Comparison of ENCODE assay signal across 2 cellular contexts in genomic region chr2:179049203-179049545, GRCh38.
TF ChIP-seq lines count a peak whose summit lies in the region.

No MANE protein-coding gene starts in this region.

TF ChIP-seq in GM12878, 131 proteins besides CTCF, POLR2A, EP300 and RAD21 (continued from another document):
- TF ChIP-seq, protein P1, sequence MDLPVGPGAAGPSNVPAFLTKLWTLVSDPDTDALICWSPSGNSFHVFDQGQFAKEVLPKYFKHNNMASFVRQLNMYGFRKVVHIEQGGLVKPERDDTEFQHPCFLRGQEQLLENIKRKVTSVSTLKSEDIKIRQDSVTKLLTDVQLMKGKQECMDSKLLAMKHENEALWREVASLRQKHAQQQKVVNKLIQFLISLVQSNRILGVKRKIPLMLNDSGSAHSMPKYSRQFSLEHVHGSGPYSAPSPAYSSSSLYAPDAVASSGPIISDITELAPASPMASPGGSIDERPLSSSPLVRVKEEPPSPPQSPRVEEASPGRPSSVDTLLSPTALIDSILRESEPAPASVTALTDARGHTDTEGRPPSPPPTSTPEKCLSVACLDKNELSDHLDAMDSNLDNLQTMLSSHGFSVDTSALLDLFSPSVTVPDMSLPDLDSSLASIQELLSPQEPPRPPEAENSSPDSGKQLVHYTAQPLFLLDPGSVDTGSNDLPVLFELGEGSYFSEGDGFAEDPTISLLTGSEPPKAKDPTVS (IDR thresholded peaks at IDR 0.05; ENCODE audit: low read depth, low read length): no peak

TF ChIP-seq in SK-N-SH, 30 proteins besides CTCF, POLR2A, EP300 and RAD21 (continued from another document):
- no peak for TF ChIP-seq REST (IDR thresholded peaks at IDR 0.05; ENCODE audit: low read depth, low read length)
- TF ChIP-seq ELF1 (IDR thresholded peaks at IDR 0.05): no peak
- TF ChIP-seq SIN3A (IDR thresholded peaks at IDR 0.05; ENCODE audit: borderline replicate concordance, low read depth, low read length): no peak
- no peak for TF ChIP-seq IRF3 (IDR thresholded peaks at IDR 0.05; ENCODE audit: low read depth, low read length)
- no peak for TF ChIP-seq ZBTB33 (IDR thresholded peaks at IDR 0.05; ENCODE audit: borderline replicate concordance, low read depth)
- no peak for TF ChIP-seq USF1 (IDR thresholded peaks at IDR 0.05; ENCODE audit: borderline replicate concordance, low read depth)
- TF ChIP-seq TAF1 (IDR thresholded peaks at IDR 0.05; ENCODE audit: borderline replicate concordance, low read depth, low read length): no peak
- no peak for TF ChIP-seq FOXM1 (IDR thresholded peaks at IDR 0.05; ENCODE audit: low read depth)
- no peak for TF ChIP-seq TCF12 (IDR thresholded peaks at IDR 0.05)
- TF ChIP-seq FOSL2 (IDR thresholded peaks at IDR 0.05; ENCODE audit: borderline replicate concordance, low read depth): no peak
- no peak for TF ChIP-seq NRF1 (IDR thresholded peaks at IDR 0.05; ENCODE audit: low read depth, low read length)
- TF ChIP-seq RCOR1 (IDR thresholded peaks at IDR 0.05; ENCODE audit: low read length): no peak
- TF ChIP-seq, protein P2, sequence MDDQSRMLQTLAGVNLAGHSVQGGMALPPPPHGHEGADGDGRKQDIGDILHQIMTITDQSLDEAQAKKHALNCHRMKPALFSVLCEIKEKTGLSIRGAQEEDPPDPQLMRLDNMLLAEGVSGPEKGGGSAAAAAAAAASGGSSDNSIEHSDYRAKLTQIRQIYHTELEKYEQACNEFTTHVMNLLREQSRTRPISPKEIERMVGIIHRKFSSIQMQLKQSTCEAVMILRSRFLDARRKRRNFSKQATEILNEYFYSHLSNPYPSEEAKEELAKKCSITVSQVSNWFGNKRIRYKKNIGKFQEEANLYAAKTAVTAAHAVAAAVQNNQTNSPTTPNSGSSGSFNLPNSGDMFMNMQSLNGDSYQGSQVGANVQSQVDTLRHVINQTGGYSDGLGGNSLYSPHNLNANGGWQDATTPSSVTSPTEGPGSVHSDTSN (IDR thresholded peaks at IDR 0.05): no peak
- no peak for TF ChIP-seq JUND (IDR thresholded peaks at IDR 0.05)
